1 cellular context compared by ENCODE assay signal in the genomic region with DNA sequence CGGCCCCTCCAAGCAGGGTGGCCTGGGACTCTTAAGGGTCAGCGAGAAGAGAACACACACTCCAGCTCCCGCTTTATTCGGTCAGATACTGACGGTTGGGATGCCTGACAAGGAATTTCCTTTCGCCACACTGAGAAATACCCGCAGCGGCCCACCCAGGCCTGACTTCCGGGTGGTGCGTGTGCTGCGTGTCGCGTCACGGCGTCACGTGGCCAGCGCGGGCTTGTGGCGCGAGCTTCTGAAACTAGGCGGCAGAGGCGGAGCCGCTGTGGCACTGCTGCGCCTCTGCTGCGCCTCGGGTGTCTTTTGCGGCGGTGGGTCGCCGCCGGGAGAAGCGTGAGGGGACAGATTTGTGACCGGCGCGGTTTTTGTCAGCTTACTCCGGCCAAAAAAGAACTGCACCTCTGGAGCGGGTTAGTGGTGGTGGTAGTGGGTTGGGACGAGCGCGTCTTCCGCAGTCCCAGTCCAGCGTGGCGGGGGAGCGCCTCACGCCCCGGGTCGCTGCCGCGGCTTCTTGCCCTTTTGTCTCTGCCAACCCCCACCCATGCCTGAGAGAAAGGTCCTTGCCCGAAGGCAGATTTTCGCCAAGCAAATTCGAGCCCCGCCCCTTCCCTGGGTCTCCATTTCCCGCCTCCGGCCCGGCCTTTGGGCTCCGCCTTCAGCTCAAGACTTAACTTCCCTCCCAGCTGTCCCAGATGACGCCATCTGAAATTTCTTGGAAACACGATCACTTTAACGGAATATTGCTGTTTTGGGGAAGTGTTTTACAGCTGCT.
TF ChIP-seq lines count a peak whose summit lies in the region.

A gene with protein sequence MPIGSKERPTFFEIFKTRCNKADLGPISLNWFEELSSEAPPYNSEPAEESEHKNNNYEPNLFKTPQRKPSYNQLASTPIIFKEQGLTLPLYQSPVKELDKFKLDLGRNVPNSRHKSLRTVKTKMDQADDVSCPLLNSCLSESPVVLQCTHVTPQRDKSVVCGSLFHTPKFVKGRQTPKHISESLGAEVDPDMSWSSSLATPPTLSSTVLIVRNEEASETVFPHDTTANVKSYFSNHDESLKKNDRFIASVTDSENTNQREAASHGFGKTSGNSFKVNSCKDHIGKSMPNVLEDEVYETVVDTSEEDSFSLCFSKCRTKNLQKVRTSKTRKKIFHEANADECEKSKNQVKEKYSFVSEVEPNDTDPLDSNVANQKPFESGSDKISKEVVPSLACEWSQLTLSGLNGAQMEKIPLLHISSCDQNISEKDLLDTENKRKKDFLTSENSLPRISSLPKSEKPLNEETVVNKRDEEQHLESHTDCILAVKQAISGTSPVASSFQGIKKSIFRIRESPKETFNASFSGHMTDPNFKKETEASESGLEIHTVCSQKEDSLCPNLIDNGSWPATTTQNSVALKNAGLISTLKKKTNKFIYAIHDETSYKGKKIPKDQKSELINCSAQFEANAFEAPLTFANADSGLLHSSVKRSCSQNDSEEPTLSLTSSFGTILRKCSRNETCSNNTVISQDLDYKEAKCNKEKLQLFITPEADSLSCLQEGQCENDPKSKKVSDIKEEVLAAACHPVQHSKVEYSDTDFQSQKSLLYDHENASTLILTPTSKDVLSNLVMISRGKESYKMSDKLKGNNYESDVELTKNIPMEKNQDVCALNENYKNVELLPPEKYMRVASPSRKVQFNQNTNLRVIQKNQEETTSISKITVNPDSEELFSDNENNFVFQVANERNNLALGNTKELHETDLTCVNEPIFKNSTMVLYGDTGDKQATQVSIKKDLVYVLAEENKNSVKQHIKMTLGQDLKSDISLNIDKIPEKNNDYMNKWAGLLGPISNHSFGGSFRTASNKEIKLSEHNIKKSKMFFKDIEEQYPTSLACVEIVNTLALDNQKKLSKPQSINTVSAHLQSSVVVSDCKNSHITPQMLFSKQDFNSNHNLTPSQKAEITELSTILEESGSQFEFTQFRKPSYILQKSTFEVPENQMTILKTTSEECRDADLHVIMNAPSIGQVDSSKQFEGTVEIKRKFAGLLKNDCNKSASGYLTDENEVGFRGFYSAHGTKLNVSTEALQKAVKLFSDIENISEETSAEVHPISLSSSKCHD (N-terminal part only) (plus strand): TSS at position 254 of the 775 bp plus-strand sequence. CDS start 953 bp downstream, outside the sequence.
A gene with protein sequence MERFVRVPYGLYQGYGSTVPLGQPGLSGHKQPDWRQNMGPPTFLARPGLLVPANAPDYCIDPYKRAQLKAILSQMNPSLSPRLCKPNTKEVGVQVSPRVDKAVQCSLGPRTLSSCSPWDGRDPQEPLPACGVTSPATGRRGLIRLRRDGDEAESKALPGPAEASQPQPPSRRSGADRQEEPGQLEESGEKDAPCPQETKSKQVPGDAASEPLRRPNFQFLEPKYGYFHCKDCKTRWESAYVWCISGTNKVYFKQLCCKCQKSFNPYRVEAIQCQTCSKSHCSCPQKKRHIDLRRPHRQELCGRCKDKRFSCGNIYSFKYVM (minus strand): TSS at position 109 of the 775 bp plus-strand sequence. CDS start 3,438 bp downstream, outside the sequence.

TF ChIP-seq in HepG2, 621 proteins besides CTCF, POLR2A, EP300 and RAD21 (continued from another document and continues in another):
- TF ChIP-seq, protein P1, sequence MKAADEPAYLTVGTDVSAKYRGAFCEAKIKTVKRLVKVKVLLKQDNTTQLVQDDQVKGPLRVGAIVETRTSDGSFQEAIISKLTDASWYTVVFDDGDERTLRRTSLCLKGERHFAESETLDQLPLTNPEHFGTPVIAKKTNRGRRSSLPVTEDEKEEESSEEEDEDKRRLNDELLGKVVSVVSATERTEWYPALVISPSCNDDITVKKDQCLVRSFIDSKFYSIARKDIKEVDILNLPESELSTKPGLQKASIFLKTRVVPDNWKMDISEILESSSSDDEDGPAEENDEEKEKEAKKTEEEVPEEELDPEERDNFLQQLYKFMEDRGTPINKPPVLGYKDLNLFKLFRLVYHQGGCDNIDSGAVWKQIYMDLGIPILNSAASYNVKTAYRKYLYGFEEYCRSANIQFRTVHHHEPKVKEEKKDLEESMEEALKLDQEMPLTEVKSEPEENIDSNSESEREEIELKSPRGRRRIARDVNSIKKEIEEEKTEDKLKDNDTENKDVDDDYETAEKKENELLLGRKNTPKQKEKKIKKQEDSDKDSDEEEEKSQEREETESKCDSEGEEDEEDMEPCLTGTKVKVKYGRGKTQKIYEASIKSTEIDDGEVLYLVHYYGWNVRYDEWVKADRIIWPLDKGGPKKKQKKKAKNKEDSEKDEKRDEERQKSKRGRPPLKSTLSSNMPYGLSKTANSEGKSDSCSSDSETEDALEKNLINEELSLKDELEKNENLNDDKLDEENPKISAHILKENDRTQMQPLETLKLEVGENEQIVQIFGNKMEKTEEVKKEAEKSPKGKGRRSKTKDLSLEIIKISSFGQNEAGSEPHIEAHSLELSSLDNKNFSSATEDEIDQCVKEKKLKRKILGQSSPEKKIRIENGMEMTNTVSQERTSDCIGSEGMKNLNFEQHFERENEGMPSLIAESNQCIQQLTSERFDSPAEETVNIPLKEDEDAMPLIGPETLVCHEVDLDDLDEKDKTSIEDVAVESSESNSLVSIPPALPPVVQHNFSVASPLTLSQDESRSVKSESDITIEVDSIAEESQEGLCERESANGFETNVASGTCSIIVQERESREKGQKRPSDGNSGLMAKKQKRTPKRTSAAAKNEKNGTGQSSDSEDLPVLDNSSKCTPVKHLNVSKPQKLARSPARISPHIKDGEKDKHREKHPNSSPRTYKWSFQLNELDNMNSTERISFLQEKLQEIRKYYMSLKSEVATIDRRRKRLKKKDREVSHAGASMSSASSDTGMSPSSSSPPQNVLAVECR (CRISPR knock-in tag; IDR thresholded peaks at IDR 0.05; ENCODE audit: borderline replicate concordance): peak; percentile 100
- TF ChIP-seq HDAC2 (CRISPR knock-in tag; IDR thresholded peaks at IDR 0.05) (peak; percentile 70; the same call in 1 of the 2 replicates), KLF9 (CRISPR knock-in tag; IDR thresholded peaks at IDR 0.05; ENCODE audit: low read depth) (no peak), SALL1 (CRISPR knock-in tag; IDR thresholded peaks at IDR 0.05) (peak; percentile 71), HOXA9 (CRISPR knock-in tag; IDR thresholded peaks at IDR 0.05; ENCODE audit: borderline replicate concordance) (0 out of 2 replicates have a peak, but pooled peaks have one; percentile 68), MNT (IDR thresholded peaks at IDR 0.05) (peak; percentile 60), IRF2 (CRISPR knock-in tag; IDR thresholded peaks at IDR 0.05) (peak; percentile 70), MTA1 (CRISPR knock-in tag; IDR thresholded peaks at IDR 0.05; ENCODE audit: borderline replicate concordance) (peak; percentile 47; the same call in 1 of the 2 replicates), RBM39 (IDR thresholded peaks at IDR 0.05; ENCODE audit: low read depth, low read length, poor library complexity, severe bottlenecking) (peak; percentile 92), MXD4 (CRISPR knock-in tag; IDR thresholded peaks at IDR 0.05) (peak; percentile 84; the same call in 1 of the 2 replicates), NCOA1 (CRISPR knock-in tag; IDR thresholded peaks at IDR 0.05) (no peak), ATF1 (CRISPR knock-in tag; IDR thresholded peaks at IDR 0.05) (peak; percentile 94), ZNF776 (CRISPR knock-in tag; IDR thresholded peaks at IDR 0.05) (peak; percentile 71), RXRA (CRISPR knock-in tag; IDR thresholded peaks at IDR 0.05) (peak; percentile 50; the same call in 1 of the 2 replicates), KAT7 (CRISPR knock-in tag; IDR thresholded peaks at IDR 0.05; ENCODE audit: borderline replicate concordance) (peak; percentile 48; the same call in 1 of the 2 replicates), KAT8 (CRISPR knock-in tag; IDR thresholded peaks at IDR 0.05) (peak; percentile 97), ZNF343 (CRISPR knock-in tag; IDR thresholded peaks at IDR 0.05) (0 out of 2 replicates have a peak, but pooled peaks have one; percentile 70), FOXK2 (IDR thresholded peaks at IDR 0.05) (no peak), ZFP36L1 (CRISPR knock-in tag; IDR thresholded peaks at IDR 0.05) (no peak), ATF7 (IDR thresholded peaks at IDR 0.05) (no peak), ATF7 (CRISPR knock-in tag; IDR thresholded peaks at IDR 0.05) (peak; percentile 19; the same call in 1 of the 2 replicates), NRL (CRISPR knock-in tag; IDR thresholded peaks at IDR 0.05; ENCODE audit: borderline replicate concordance) (peak; percentile 71; the same call in 1 of the 2 replicates), ZBTB4 (CRISPR knock-in tag; IDR thresholded peaks at IDR 0.05; ENCODE audit: borderline replicate concordance) (no peak), ZNF781 (CRISPR knock-in tag; IDR thresholded peaks at IDR 0.05; ENCODE audit: borderline replicate concordance, not compliant biosample characterization) (peak; percentile 46), HMGXB4 (CRISPR knock-in tag; IDR thresholded peaks at IDR 0.05; ENCODE audit: borderline replicate concordance in 1 of 2, low read depth in 1 of 2) (peak; percentile 31 to 84; a peak in 2 of 4 replicates), HNF4G (IDR thresholded peaks at IDR 0.05; ENCODE audit: borderline replicate concordance, low read depth, low read length) (no peak), HNF4G (CRISPR knock-in tag; IDR thresholded peaks at IDR 0.05; ENCODE audit: borderline replicate concordance, low read depth) (0 out of 2 replicates have a peak, but pooled peaks have one; percentile 29), HHEX (CRISPR knock-in tag; IDR thresholded peaks at IDR 0.05) (no peak), ZFP37 (CRISPR knock-in tag; IDR thresholded peaks at IDR 0.05; ENCODE audit: borderline replicate concordance) (peak; percentile 31; the same call in 1 of the 2 replicates), KDM2A (CRISPR knock-in tag; IDR thresholded peaks at IDR 0.05; ENCODE audit: borderline replicate concordance, low read depth) (peak; percentile 82), HNRNPLL (IDR thresholded peaks at IDR 0.05; ENCODE audit: low read depth, low read length, poor library complexity, severe bottlenecking) (peak; percentile 73), PHF20 (CRISPR knock-in tag; IDR thresholded peaks at IDR 0.05) (peak; percentile 96)
- TF ChIP-seq, protein P2, sequence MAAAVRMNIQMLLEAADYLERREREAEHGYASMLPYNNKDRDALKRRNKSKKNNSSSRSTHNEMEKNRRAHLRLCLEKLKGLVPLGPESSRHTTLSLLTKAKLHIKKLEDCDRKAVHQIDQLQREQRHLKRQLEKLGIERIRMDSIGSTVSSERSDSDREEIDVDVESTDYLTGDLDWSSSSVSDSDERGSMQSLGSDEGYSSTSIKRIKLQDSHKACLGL (CRISPR knock-in tag; IDR thresholded peaks at IDR 0.05): peak; percentile 78; the same call in 1 of the 2 replicates
- TF ChIP-seq, protein P3, sequence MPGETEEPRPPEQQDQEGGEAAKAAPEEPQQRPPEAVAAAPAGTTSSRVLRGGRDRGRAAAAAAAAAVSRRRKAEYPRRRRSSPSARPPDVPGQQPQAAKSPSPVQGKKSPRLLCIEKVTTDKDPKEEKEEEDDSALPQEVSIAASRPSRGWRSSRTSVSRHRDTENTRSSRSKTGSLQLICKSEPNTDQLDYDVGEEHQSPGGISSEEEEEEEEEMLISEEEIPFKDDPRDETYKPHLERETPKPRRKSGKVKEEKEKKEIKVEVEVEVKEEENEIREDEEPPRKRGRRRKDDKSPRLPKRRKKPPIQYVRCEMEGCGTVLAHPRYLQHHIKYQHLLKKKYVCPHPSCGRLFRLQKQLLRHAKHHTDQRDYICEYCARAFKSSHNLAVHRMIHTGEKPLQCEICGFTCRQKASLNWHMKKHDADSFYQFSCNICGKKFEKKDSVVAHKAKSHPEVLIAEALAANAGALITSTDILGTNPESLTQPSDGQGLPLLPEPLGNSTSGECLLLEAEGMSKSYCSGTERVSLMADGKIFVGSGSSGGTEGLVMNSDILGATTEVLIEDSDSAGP (CRISPR knock-in tag; IDR thresholded peaks at IDR 0.05; ENCODE audit: borderline replicate concordance): peak; percentile 77; the same call in 1 of the 2 replicates
